Comparison of ENCODE assay signal across 18 cellular contexts in genomic region chr6:2834262-2834661, GRCh38. TPM values are rescaled to one million over a fixed set of nuclear protein-coding genes. Genes with fewer than 3 reads are reported as not detected.
A peak's percentile ranks its signal among the peaks of the same experiment; 100 is the strongest.
DNase-seq lines count a peak whose midpoint lies in the region; ATAC-seq, FAIRE-seq and TF ChIP-seq lines count a peak whose summit lies in the region.
"Had no signal": no experiment of that assay in that cellular context is flagged by ENCODE, and none has a peak within 500 bp of the region (broad histone marks: within the 10 kb centered on the region; RNA-seq: fewer than 3 reads in every experiment).

No MANE protein-coding gene starts in this region.

- in situ Hi-C loops in HepG2 (cut with HindIII; ENCODE audit: extremely low pct_ligation_motif_present, low pct_unique_long_range_greater_than_20kb) (no loop called here), GM12878 (cut with MboI) (no loop called here)

- BruUV-seq in HepG2 (replicated peaks; lab: Mats Ljungman, UMichigan) (no TSS peak), GM12878 (replicated peaks; lab: Mats Ljungman, UMichigan) (no TSS peak)

- ATAC-seq in HepG2 (no peak), right lobe of liver (no peak), GM12878 (no peak), natural killer cell (no peak)
- ATAC-seq in activated CD8-positive, alpha-beta memory T cell treated with anti-CD3 and anti-CD28 coated beads, Interleukin-2, amount 10 ng/mL, durations not matched to agents 7 days and 5 days, result no peak
- ATAC-seq: HCT116 had no signal

- H3K27ac ChIP-seq in HepG2 (ENCODE audit: extremely low read length, insufficient read depth, low read length), result no peak overlapping the region
- no peak overlapping the region for H3K27ac ChIP-seq in right lobe of liver
- H3K27ac ChIP-seq in GM12878 (ENCODE audit: control insufficient read depth, insufficient read depth), result no peak overlapping the region
- H3K27ac ChIP-seq: HL-60 had no signal

- TF ChIP-seq EP300 in HepG2 (IDR thresholded peaks at IDR 0.05; ENCODE audit: low read depth in 2 of 2, low read length in 2 of 2) (no peak), HepG2 (CRISPR knock-in tag; IDR thresholded peaks at IDR 0.05; ENCODE audit: borderline replicate concordance) (no peak), GM12878 (IDR thresholded peaks at IDR 0.05; ENCODE audit: borderline replicate concordance in 1 of 2, control insufficient read depth in 1 of 2, low read depth in 2 of 2, low read length in 2 of 2) (no peak)

- DNase-seq in HepG2 (ENCODE audit: low spot score), result no peak
- no peak for DNase-seq in right lobe of liver
- no peak for DNase-seq in GM12878 (ENCODE audit: low read depth, low spot score)
- no peak for DNase-seq in natural killer cell
- no peak for DNase-seq in activated CD8-positive, alpha-beta memory T cell treated with anti-CD3 and anti-CD28 coated beads, Interleukin-2, amount 50 U/mL, for 48 hours
- DNase-seq in T-helper 9 cell, result no peak
- DNase-seq in activated CD8-positive, alpha-beta memory T cell treated with anti-CD3 and anti-CD28 coated beads, Interleukin-2, amount 10 ng/mL, durations not matched to agents 7 days and 5 days, result no peak
- DNase-seq: C1 segment of cervical spinal cord; CD4-positive, alpha-beta T cell; DMS79 had no signal

- CTCF ChIA-PET in HepG2 (lab: Yijun Ruan, JAX; ENCODE audit: low intra/inter-chr PET ratio, low total read pairs) (no interaction called here), GM12878 (lab: Yijun Ruan, JAX) (interaction anchor here (0.6 to 2.0 kb wide), 6 partner anchors 9 to 421 kb away, joined by 3 to 12 read pairs (median 6); no protein-coding TSS in a partner anchor)
- CTCF ChIA-PET in activated CD8-positive, alpha-beta memory T cell treated with anti-CD3 and anti-CD28 coated beads, Interleukin-2, amount 10 ng/mL, durations not matched to agents 7 days and 5 days (lab: Charles Lee), result interaction anchor here (0.7 to 2.2 kb wide), 5 partner anchors 9 to 88 kb away, joined by 3 to 7 read pairs (median 3); no protein-coding TSS in a partner anchor

- no peak overlapping the region for H3K4me3 Mint-ChIP-seq in natural killer cell
- H3K4me3 Mint-ChIP-seq in activated CD8-positive, alpha-beta memory T cell treated with anti-CD3 and anti-CD28 coated beads, Interleukin-2, amount 10 ng/mL, durations not matched to agents 7 days and 5 days, result no peak overlapping the region
- H3K4me3 Mint-ChIP-seq: B cell; CD4-positive, alpha-beta T cell had no signal

- peak overlapping the region; percentile 61 to 69 for H3K27ac Mint-ChIP-seq in natural killer cell
- no peak overlapping the region for H3K27ac Mint-ChIP-seq in activated CD8-positive, alpha-beta memory T cell treated with anti-CD3 and anti-CD28 coated beads, Interleukin-2, amount 10 ng/mL, durations not matched to agents 7 days and 5 days
- H3K27ac Mint-ChIP-seq: B cell; CD4-positive, alpha-beta T cell; IgD-negative memory B cell had no signal

- H4K20me1 ChIP-seq in HepG2 (ENCODE audit: insufficient read depth, low read length) (no peaks in the 10 kb centered on the region), GM12878 (ENCODE audit: control insufficient read depth, insufficient read depth) (no peaks in the 10 kb centered on the region)

- H3K79me2 ChIP-seq in HepG2 (ENCODE audit: insufficient read depth, low read length) (no peaks in the 10 kb centered on the region), GM12878 (ENCODE audit: control insufficient read depth, insufficient read depth, low read length) (no peaks in the 10 kb centered on the region)

- H3K4me3 ChIP-seq in HepG2 (replicated peaks in 1 of 3; ENCODE audit: insufficient read depth in 1 of 3, low read depth in 2 of 3, low read length in 3 of 3) (no peak overlapping the region), right lobe of liver (no peak overlapping the region), GM12878 (no peak overlapping the region)

- RAD21 ChIA-PET in GM12878 (lab: Charles Lee; ENCODE audit: unreplicated experiment), result interaction anchor here (1.3 kb wide), 1 partner anchor 12 kb away, joined by 3 read pairs; no protein-coding TSS in a partner anchor

- H3K36me3 ChIP-seq in HepG2 (replicated peaks in 1 of 2; ENCODE audit: control insufficient read depth in 1 of 2, insufficient read depth in 2 of 2, low read length in 2 of 2), result peaks cover 3 to 25% of the 10 kb centered on the region in 2 experiments
- peaks cover 6 to 42% (median 18%) of the 10 kb centered on the region in 4 donors for H3K36me3 ChIP-seq in right lobe of liver
- H3K36me3 ChIP-seq in GM12878 (ENCODE audit: control insufficient read depth in 2 of 2, insufficient read depth in 2 of 2, low read length in 1 of 2), result no peaks in the 10 kb centered on the region

- peaks cover 40% of the 10 kb centered on the region for H3K36me3 Mint-ChIP-seq in natural killer cell
- H3K36me3 Mint-ChIP-seq in activated CD8-positive, alpha-beta memory T cell treated with anti-CD3 and anti-CD28 coated beads, Interleukin-2, amount 10 ng/mL, durations not matched to agents 7 days and 5 days, result peaks cover 63% of the 10 kb centered on the region

- H3K9ac ChIP-seq in HepG2 (ENCODE audit: insufficient read depth, low read depth, low read length), result no peak overlapping the region
- H3K9ac ChIP-seq in GM12878 (ENCODE audit: control insufficient read depth, insufficient read depth, low read length), result no peak overlapping the region

- TF ChIP-seq CTCF in HepG2 (CRISPR knock-in tag; IDR thresholded peaks at IDR 0.05) (no peak), right lobe of liver (IDR thresholded peaks at IDR 0.05) (no peak), GM12878 (IDR thresholded peaks at IDR 0.05 in 2 of 3, conservative IDR thresholded peaks at IDR 0.05 in 1 of 3; ENCODE audit: control insufficient read depth in 2 of 3, extremely low read depth in 1 of 3, insufficient read depth in 1 of 3, low read depth in 3 of 3, low read length in 3 of 3) (no peak), natural killer cell (IDR thresholded peaks at IDR 0.05) (no peak)

- TF ChIP-seq POLR2A in HepG2 (IDR thresholded peaks at IDR 0.05; ENCODE audit: insufficient read depth in 1 of 2, low read depth in 2 of 2, low read length in 2 of 2) (no peak), right lobe of liver (IDR thresholded peaks at IDR 0.05) (no peak), GM12878 (IDR thresholded peaks at IDR 0.05; ENCODE audit: low read depth, low read length) (no peak)

- intact Hi-C loops in HepG2 (cut with micrococcal nuclease; ENCODE audit: unreplicated experiment) (no loop called here), right lobe of liver (cut with DNase I) (no loop called here), GM12878 (cut with micrococcal nuclease; ENCODE audit: unreplicated experiment) (no loop called here), natural killer cell (cut with micrococcal nuclease) (loop anchor here (2.0 kb wide), 1 partner anchor 31 kb away; no protein-coding TSS in a partner anchor)

- H3K4me1 Mint-ChIP-seq in natural killer cell, result peaks cover 36 to 55% of the 10 kb centered on the region in 2 donors
- peaks cover 21% of the 10 kb centered on the region for H3K4me1 Mint-ChIP-seq in activated CD8-positive, alpha-beta memory T cell treated with anti-CD3 and anti-CD28 coated beads, Interleukin-2, amount 10 ng/mL, durations not matched to agents 7 days and 5 days

- FAIRE-seq in HepG2 (lab: Jason Lieb, UNC) (no peak), GM12878 (lab: Jason Lieb, UNC) (no peak)
- FAIRE-seq: A204.1, GM12891, GM19239 had no signal

- H3K27me3 Mint-ChIP-seq in natural killer cell (ENCODE audit: low read depth in 2 of 2), result no peaks in the 10 kb centered on the region
- no peaks in the 10 kb centered on the region for H3K27me3 Mint-ChIP-seq in activated CD8-positive, alpha-beta memory T cell treated with anti-CD3 and anti-CD28 coated beads, Interleukin-2, amount 10 ng/mL, durations not matched to agents 7 days and 5 days
- H3K27me3 Mint-ChIP-seq: B cell; CD4-positive, alpha-beta T cell; IgD-negative memory B cell had no signal

- no peak overlapping the region for H2AFZ ChIP-seq in HepG2 (ENCODE audit: low read length)
- H2AFZ ChIP-seq in GM12878 (ENCODE audit: control insufficient read depth, low read depth, low read length), result no peak overlapping the region

- peaks cover 34% of the 10 kb centered on the region for H3K4me1 ChIP-seq in HepG2 (ENCODE audit: insufficient read depth, low read length)
- peaks cover 0 to 3% (median 0%) of the 10 kb centered on the region in 4 donors for H3K4me1 ChIP-seq in right lobe of liver
- no peaks in the 10 kb centered on the region for H3K4me1 ChIP-seq in GM12878 (ENCODE audit: control insufficient read depth, insufficient read depth, low read length)

- SMC1A ChIA-PET in GM12878 (lab: Charles Lee; ENCODE audit: uncharacterized antibody, unreplicated experiment), result interaction anchor here (1.1 to 3.0 kb wide), 4 partner anchors 11 to 77 kb away, joined by 5 to 12 read pairs (median 5); no protein-coding TSS in a partner anchor

- TF ChIP-seq RAD21 in HepG2 (CRISPR knock-in tag; IDR thresholded peaks at IDR 0.05), result no peak
- TF ChIP-seq RAD21 in GM12878 (IDR thresholded peaks at IDR 0.05; ENCODE audit: insufficient read depth, low read depth, low read length), result no peak

- H3K9me3 ChIP-seq in HepG2 (ENCODE audit: low read length) (no peaks in the 10 kb centered on the region), right lobe of liver (no peaks in the 10 kb centered on the region), GM12878 (replicated peaks; ENCODE audit: control insufficient read depth, insufficient read depth, low read length) (no peaks in the 10 kb centered on the region)

- H3K4me2 ChIP-seq in HepG2 (ENCODE audit: low read depth, low read length), result no peak overlapping the region
- H3K4me2 ChIP-seq in GM12878 (ENCODE audit: control insufficient read depth, insufficient read depth), result no peak overlapping the region

- H3K27me3 ChIP-seq in HepG2 (ENCODE audit: control insufficient read depth in 1 of 2, insufficient read depth in 2 of 2, low read length in 2 of 2) (no peaks in the 10 kb centered on the region), right lobe of liver (no peaks in the 10 kb centered on the region), GM12878 (replicated peaks in 1 of 2; ENCODE audit: control insufficient read depth in 2 of 2, insufficient read depth in 2 of 2, low read length in 1 of 2) (no peaks in the 10 kb centered on the region; a peak in 2 of 4 replicates)

- POLR2A ChIA-PET in HepG2 (lab: Yijun Ruan, JAX), result no interaction called here
- POLR2A ChIA-PET in GM12878 (lab: Charles Lee), result no interaction called here

- H3K9me3 Mint-ChIP-seq in natural killer cell, result no peaks in the 10 kb centered on the region
- peaks cover 3% of the 10 kb centered on the region for H3K9me3 Mint-ChIP-seq in activated CD8-positive, alpha-beta memory T cell treated with anti-CD3 and anti-CD28 coated beads, Interleukin-2, amount 10 ng/mL, durations not matched to agents 7 days and 5 days (ENCODE audit: low read depth)
- H3K9me3 Mint-ChIP-seq: CD4-positive, alpha-beta T cell; IgD-negative memory B cell had no signal

RNA-seq across cellular contexts. Expression of gene SERPINB1, which starts 7.4 kb away (rescaled TPM):
- 41.4 and 60.1 TPM in 2 replicates for total RNA-seq in HepG2 (2016; rRNA removed; fragmentation: Illumina TruSeq; extraction: Trizol)
- 22.9 and 24.8 TPM in 2 replicates for total RNA-seq in HepG2 (2016; cell fraction: cytosol; rRNA removed; fragmentation: Illumina TruSeq; extraction: Trizol; ENCODE audit: low read depth)
- 40.1 and 52.3 TPM in 2 replicates for total RNA-seq in HepG2 (2016; cell fraction: insoluble cytoplasmic fraction; rRNA removed; fragmentation: Illumina TruSeq; extraction: Trizol)
- 38.4 and 42.1 TPM in 2 replicates for total RNA-seq in HepG2 (2016; cell fraction: membrane; rRNA removed; fragmentation: Illumina TruSeq; extraction: Trizol)
- total RNA-seq in HepG2 (2016; cell fraction: nucleus; rRNA removed; fragmentation: Illumina TruSeq; extraction: Trizol), result 23.4 and 26.0 TPM in 2 replicates
- 48.7 and 60.5 TPM in 2 replicates for polyA plus RNA-seq in HepG2 (2011; rRNA removed)
- 35.1 and 50.0 TPM in 2 replicates for polyA plus RNA-seq in HepG2 (2011; cell fraction: cytosol; rRNA removed)
- 16.6 and 20.7 TPM in 2 replicates for polyA plus RNA-seq in HepG2 (2011; cell fraction: nucleus; rRNA removed)
- 55.8 and 68.9 TPM in 2 replicates for polyA plus RNA-seq in HepG2 (2012)
- polyA plus RNA-seq in HepG2 (2016; cell fraction: cytosol; fragmentation: Illumina TruSeq; extraction: Trizol; ENCODE audit: low read depth), result 37.2 and 40.1 TPM in 2 replicates
- polyA plus RNA-seq in HepG2 (2016; cell fraction: insoluble cytoplasmic fraction; fragmentation: Illumina TruSeq; extraction: Trizol; ENCODE audit: low read depth), result 67.5 and 71.1 TPM in 2 replicates
- polyA plus RNA-seq in HepG2 (2016; cell fraction: membrane; fragmentation: Illumina TruSeq; extraction: Trizol; ENCODE audit: low read depth), result 42.6 and 44.3 TPM in 2 replicates
- polyA plus RNA-seq in HepG2 (2016; cell fraction: nucleus; fragmentation: Illumina TruSeq; extraction: Trizol; ENCODE audit: insufficient read depth, low read depth), result 39.9 and 41.4 TPM in 2 replicates
- polyA minus RNA-seq in HepG2 (2011; rRNA and poly(A)+ RNA removed; ENCODE audit: low replicate concordance), result 29.1 and 31.0 TPM in 2 replicates
- 46.4 and 51.7 TPM in 2 replicates for polyA minus RNA-seq in HepG2 (2011; cell fraction: cytosol; rRNA and poly(A)+ RNA removed)
- 32.6 and 44.3 TPM in 2 replicates for polyA minus RNA-seq in HepG2 (2011; cell fraction: nucleus; rRNA and poly(A)+ RNA removed)
- total RNA-seq in right lobe of liver, result 10 to 100 TPM in 5 of 6 experiments, 1 to 10 TPM in 1; 7.2 to 44.6 (median 25.2) TPM
- 0.67 and 1.0 TPM in 2 replicates for total RNA-seq in GM12878 (2013; cell fraction: nucleolus; rRNA removed)
- total RNA-seq in GM12878 (2014; rRNA removed), result 0.45 and 0.65 TPM in 2 replicates
- total RNA-seq in GM12878 (2014; rRNA removed; fragmentation: Illumina TruSeq; extraction: Trizol), result 0.67 and 0.88 TPM in 2 replicates
- total RNA-seq in GM12878 (2021), result 1.6 TPM in 2 replicates
- 0.76 TPM for polyA plus RNA-seq in GM12878 (2011; ENCODE audit: low read depth)
- polyA plus RNA-seq in GM12878 (2011; rRNA removed), result 2.4 and 3.5 TPM in 2 replicates
- 0.88 and 0.99 TPM in 2 replicates for polyA plus RNA-seq in GM12878 (2011; cell fraction: cytosol; rRNA removed)
- polyA plus RNA-seq in GM12878 (2011; cell fraction: nucleus; rRNA removed), result 0.90 and 1.3 TPM in 2 replicates
- 1.3 and 2.3 TPM in 2 replicates for polyA plus RNA-seq in GM12878 (2012)
- polyA plus RNA-seq in GM12878 (2014; fragmentation: Illumina TruSeq; extraction: Trizol), result 1.1 and 3.2 TPM in 2 replicates
- 1 to 10 TPM in 1 of 2 experiments, under 1 TPM in 1; 0.82 to 1.8 TPM for polyA plus RNA-seq in GM12878 (2014; fragmentation: Nextera tagmentation; extraction: Ambion mirVana)
- 0.71 and 0.85 TPM in 2 replicates for polyA plus RNA-seq in GM12878 (2014; rRNA removed)
- polyA plus RNA-seq in GM12878 (2016; fragmentation: Nextera tagmentation; extraction: Ambion mirVana), result under 1 TPM; 0.67 to 0.72 TPM
- 1.1 and 1.8 TPM in 2 replicates for polyA minus RNA-seq in GM12878 (2011; rRNA and poly(A)+ RNA removed)
- polyA minus RNA-seq in GM12878 (2011; cell fraction: cytosol; rRNA and poly(A)+ RNA removed), result 1.2 and 1.6 TPM in 2 replicates
- polyA minus RNA-seq in GM12878 (2011; cell fraction: nucleus; rRNA and poly(A)+ RNA removed), result 0.85 and 1.1 TPM in 2 replicates
- total RNA-seq in natural killer cell, result 10 to 100 TPM; 74.8 to 80.2 (median 78.1) TPM
- total RNA-seq in activated CD8-positive, alpha-beta memory T cell treated with anti-CD3 and anti-CD28 coated beads, Interleukin-2, amount 10 ng/mL, durations not matched to agents 7 days and 5 days, result 10 to 100 TPM; 55.2 to 65.7 TPM
- total RNA-seq: G401 had no signal
